ENCODE assay signal across 8 cellular contexts in the genomic region with DNA sequence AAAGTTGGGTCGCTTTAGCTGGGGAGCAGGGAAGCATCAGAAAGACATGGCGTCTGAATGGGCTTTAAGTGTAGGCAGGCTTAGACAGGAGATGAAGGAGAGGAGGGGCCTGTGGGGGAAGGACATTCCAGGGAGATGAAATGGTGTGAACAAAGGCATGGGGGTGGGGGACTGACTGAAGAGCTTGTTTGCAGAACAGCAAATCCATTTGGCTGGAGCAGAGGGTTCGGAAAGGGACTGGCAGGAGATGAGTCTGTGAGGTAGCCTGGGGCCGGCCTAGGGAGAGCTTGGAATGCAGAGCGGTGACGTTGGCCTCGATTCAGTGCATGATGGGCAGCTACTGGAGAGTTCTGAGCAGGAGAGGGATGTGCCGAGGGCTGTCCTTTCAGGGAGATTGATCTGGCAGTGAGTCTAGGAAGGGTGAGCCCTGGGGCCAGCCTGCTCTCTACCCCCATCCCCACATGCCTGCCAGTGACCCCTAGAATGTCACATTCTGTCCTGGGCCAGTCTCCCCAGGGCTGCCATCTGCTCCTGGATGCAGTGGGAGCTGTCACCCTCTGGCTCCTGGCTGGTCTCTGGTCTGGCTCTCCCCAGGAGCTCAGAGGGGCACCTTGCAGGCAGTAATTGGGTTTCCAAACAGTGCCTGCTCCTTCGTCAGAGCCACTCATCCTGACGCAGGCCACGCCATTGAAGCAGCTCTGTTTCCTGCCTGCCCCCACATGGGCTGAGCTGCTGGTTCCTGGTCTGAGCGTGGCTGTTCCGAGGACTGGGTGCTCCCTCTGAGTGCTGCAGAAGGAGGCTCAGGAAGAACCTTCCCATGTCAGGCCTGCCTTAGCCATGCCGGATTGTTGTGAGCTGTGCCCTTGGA. TPM values are rescaled to one million over a fixed set of nuclear protein-coding genes. Genes with fewer than 3 reads are reported as not detected.
A peak's percentile ranks its signal among the peaks of the same experiment; 100 is the strongest.
DNase-seq lines count a peak whose midpoint lies in the region; ATAC-seq and TF ChIP-seq lines count a peak whose summit lies in the region.

No MANE protein-coding gene starts in this region.

- no peak for TF ChIP-seq CTCF in smooth muscle cell (IDR thresholded peaks at IDR 0.05; ENCODE audit: borderline replicate concordance, insufficient read depth, poor library complexity, severe bottlenecking)

- no peak for TF ChIP-seq RAD21 in Ishikawa (IDR thresholded peaks at IDR 0.05; ENCODE audit: low read depth)

- H2AFZ ChIP-seq in smooth muscle cell (ENCODE audit: low read depth) = peak overlapping the region; percentile 31

- H3K27ac ChIP-seq in smooth muscle cell (ENCODE audit: low read depth) = peak overlapping the region; percentile 97

- in situ Hi-C loops in T47D (cut with HindIII; ENCODE audit: low pct_unique_long_range_greater_than_20kb, low sequenced_read_pairs) = no loop called here

- peaks cover 24% of the 10 kb centered on the region for H3K4me1 ChIP-seq in smooth muscle cell (ENCODE audit: low read depth)

- no peaks in the 10 kb centered on the region for H3K9me3 ChIP-seq in smooth muscle cell (replicated peaks; ENCODE audit: low read depth)

- ATAC-seq in HG02642 (IDR thresholded peaks at IDR 0.05; ENCODE audit: poor library complexity, unreplicated experiment) = no peak
- no peak for ATAC-seq in GM18520 (IDR thresholded peaks at IDR 0.05; ENCODE audit: unreplicated experiment)
- no peak for ATAC-seq in HG02884 (IDR thresholded peaks at IDR 0.05; ENCODE audit: unreplicated experiment)

- 14% methylated on average over 14 of the region's 14 CpGs for WGBS in smooth muscle cell (ENCODE audit: low lambda C conversion rate)

- no peaks in the 10 kb centered on the region for H4K20me1 ChIP-seq in smooth muscle cell (ENCODE audit: low read depth)

- peak overlapping the region; percentile 71 for H3K9ac ChIP-seq in smooth muscle cell (ENCODE audit: low read depth)

- no peaks in the 10 kb centered on the region for H3K27me3 ChIP-seq in smooth muscle cell (ENCODE audit: low read depth)

- no peaks in the 10 kb centered on the region for H3K79me2 ChIP-seq in smooth muscle cell (ENCODE audit: low read depth)

- H3K36me3 ChIP-seq in smooth muscle cell (ENCODE audit: low read depth) = no peaks in the 10 kb centered on the region

- TF ChIP-seq EP300 in Ishikawa (IDR thresholded peaks at IDR 0.05; ENCODE audit: borderline replicate concordance) = no peak

- H3K4me2 ChIP-seq in smooth muscle cell = peak overlapping the region; percentile 77

- peaks cover 5% of the 10 kb centered on the region for H3F3A ChIP-seq in smooth muscle cell (ENCODE audit: low read depth)

- peak; percentile 69 to 93 for DNase-seq in T47D (ENCODE audit: low read depth in 1 of 2, low spot score in 1 of 2)
- peak; percentile 28 for DNase-seq in inferior parietal cortex (ENCODE audit: extremely low spot score)
- DNase-seq in smooth muscle cell (lab: John Stamatoyannopoulos, UW; ENCODE audit: unreplicated experiment) = peak; percentile 55
- DNase-seq in SHP77 treated with DMSO at 0.1 percent for 48 hours (lab: John Stamatoyannopoulos, UW) = no peak

- no peak overlapping the region for H3K4me3 ChIP-seq in smooth muscle cell

TF ChIP-seq in Ishikawa, 13 proteins besides CTCF, POLR2A, EP300 and RAD21:
- TF ChIP-seq TAF1 (IDR thresholded peaks at IDR 0.05; ENCODE audit: low read depth) = 0 out of 2 replicates have a peak, but pooled peaks have one; percentile 28
- no peak for TF ChIP-seq EGR1 (IDR thresholded peaks at IDR 0.05)
- no peak for TF ChIP-seq TEAD4 (IDR thresholded peaks at IDR 0.05)
- no peak for TF ChIP-seq YY1 (IDR thresholded peaks at IDR 0.05; ENCODE audit: low read depth)
- TF ChIP-seq TCF12 (IDR thresholded peaks at IDR 0.05; ENCODE audit: low read depth) = no peak

RNA-seq across cellular contexts. Expression of a gene that starts 22.3 kb away (rescaled TPM):
- 23.6 and 28.0 TPM in 2 replicates for total RNA-seq in smooth muscle cell
- 49.3 and 60.7 TPM in 2 replicates for polyA plus RNA-seq in smooth muscle cell

RNA-seq across cellular contexts. Expression of a gene that starts 42.2 kb away (rescaled TPM):
- total RNA-seq in smooth muscle cell = 15.2 and 16.5 TPM in 2 replicates
- polyA plus RNA-seq in smooth muscle cell = 14.2 and 48.1 TPM in 2 replicates
